24 cellular contexts compared by ENCODE assay signal in genomic region chr2:65504814-65505697, GRCh38.
DNase-seq lines count a peak whose midpoint lies in the region; ATAC-seq, FAIRE-seq and TF ChIP-seq lines count a peak whose summit lies in the region.
"Had no signal": no experiment of that assay in that cellular context is flagged by ENCODE, and none has a peak within 500 bp of the region (broad histone marks: within the 10 kb centered on the region; RNA-seq: fewer than 3 reads in every experiment).

No MANE protein-coding gene starts in this region.

- no peak for TF ChIP-seq RAD21 in Ishikawa (IDR thresholded peaks at IDR 0.05; ENCODE audit: low read depth)

- no peaks in the 10 kb centered on the region for H3K27me3 ChIP-seq in pancreas
- H3K27me3 ChIP-seq: hepatocyte, ovary, spleen, testis, uterus had no signal

- no peak for TF ChIP-seq EP300 in Ishikawa (IDR thresholded peaks at IDR 0.05; ENCODE audit: borderline replicate concordance)

- DNase-seq in epithelial cell of esophagus (ENCODE audit: low read depth) = peak; percentile 78
- peak in 2 of 6 donors; percentile 3 to 20 for DNase-seq in pancreas
- DNase-seq in activated T-cell treated with anti-CD3 and anti-CD28 coated beads for 4 hours = no peak
- no peak for DNase-seq in activated naive CD4-positive, alpha-beta T cell treated with Interleukin-2 at 50 U/mL for 16 hours
- no peak for DNase-seq in GDM1 (lab: John Stamatoyannopoulos, UW)
- DNase-seq: activated CD4-positive, alpha-beta T cell treated with anti-CD3 and anti-CD28 coated beads, Interleukin-2, amount 50 U/mL, for 4 hours; activated naive CD4-positive, alpha-beta T cell; NCI-H1092 treated with DMSO at 0.1 percent for 48 hours; NCI-H187; NCI-H82; nephron progenitor cell; ovary; spleen; stimulated activated CD8-positive, alpha-beta memory T cell treated with anti-CD3 and anti-CD28 coated beads, Interleukin-4, amount 100 ng/mL, for 48 hours; T-helper 1 cell; testis; uterus had no signal

- no peak for TF ChIP-seq CTCF in C4-2B (conservative IDR thresholded peaks at IDR 0.05)
- TF ChIP-seq CTCF in epithelial cell of esophagus (IDR thresholded peaks at IDR 0.05; ENCODE audit: insufficient read depth, low read depth, low read length, missing control alignments) = no peak
- no peak for TF ChIP-seq CTCF in pancreas (IDR thresholded peaks at IDR 0.05)

- 41 to 45% methylated on average over 14 of the region's 14 CpGs for WGBS in pancreas, 2 donors

- intact Hi-C loops in pancreas (cut with DNase I) = no loop called here

- FAIRE-seq in pancreas (lab: Jason Lieb, UNC) = no peak
- FAIRE-seq: endometrium, frontal cortex had no signal

- H3K4me1 ChIP-seq in pancreas = no peaks in the 10 kb centered on the region
- H3K4me1 ChIP-seq: testis had no signal

- H3K4me3 ChIP-seq in epithelial cell of esophagus (ENCODE audit: low read length) (no peak overlapping the region), pancreas (no peak overlapping the region)
- H3K4me3 ChIP-seq: hepatocyte, ovary, spleen, testis, uterus had no signal

- no peaks in the 10 kb centered on the region for H3K36me3 ChIP-seq in pancreas
- H3K36me3 ChIP-seq: ovary, spleen, uterus had no signal

- H3K9me3 ChIP-seq in pancreas = no peaks in the 10 kb centered on the region
- H3K9me3 ChIP-seq: ovary, testis, uterus had no signal

- peak overlapping the region; percentile 30; the same call in 1 of the 2 replicates for H3K27ac ChIP-seq in C4-2B
- no peak overlapping the region for H3K27ac ChIP-seq in pancreas
- H3K27ac ChIP-seq: hepatocyte, ovary, spleen, testis, uterus had no signal

- ATAC-seq in pancreas = peak; percentile 60 to 73 (median 68)
- ATAC-seq: activated CD4-positive, CD25-positive, alpha-beta regulatory T cell treated with anti-CD3 and anti-CD28 coated beads, Interleukin-2, amount 50 U/mL, for 24 hours; HCT116 had no signal

TF ChIP-seq in Ishikawa, 13 proteins besides CTCF, POLR2A, EP300 and RAD21:
- TF ChIP-seq EGR1 (IDR thresholded peaks at IDR 0.05) (no peak), USF1 (IDR thresholded peaks at IDR 0.05) (peak; percentile 60)
